11 cellular contexts compared by ENCODE assay signal in the genomic region with DNA sequence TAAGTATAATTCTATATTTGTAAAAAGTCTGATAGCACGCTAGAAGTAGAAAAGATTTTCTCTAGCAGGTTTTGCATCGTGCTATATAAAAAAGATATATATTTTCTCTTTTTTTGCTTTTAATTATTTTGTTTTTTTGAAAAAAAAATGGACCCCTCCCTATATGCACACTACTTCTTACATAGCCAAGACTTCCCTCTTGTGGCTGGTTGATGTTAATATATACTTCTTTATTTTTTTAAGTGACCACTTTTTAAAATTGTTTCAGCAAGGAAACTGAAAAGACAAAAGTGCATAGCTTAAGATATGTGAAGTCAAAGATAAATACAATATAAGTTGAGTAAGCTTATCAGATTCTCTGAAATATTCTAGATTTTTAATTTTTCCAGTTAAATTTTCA.
DNase-seq lines count a peak whose midpoint lies in the region; ATAC-seq and TF ChIP-seq lines count a peak whose summit lies in the region.
"Had no signal": no experiment of that assay in that cellular context is flagged by ENCODE, and none has a peak within 500 bp of the region (broad histone marks: within the 10 kb centered on the region; RNA-seq: fewer than 3 reads in every experiment).

No MANE protein-coding gene starts in this region.

- H3K27me3 ChIP-seq in effector memory CD4-positive, alpha-beta T cell (replicated peaks; ENCODE audit: control insufficient read depth, insufficient read depth, low read length, poor library complexity, severe bottlenecking) = no peaks in the 10 kb centered on the region

- H3K9me3 Mint-ChIP-seq in WTC11 = peaks cover 11% of the 10 kb centered on the region; the same call in 1 of the 2 replicates
- peaks cover 3% of the 10 kb centered on the region for H3K9me3 Mint-ChIP-seq in nephron

- H3K27me3 Mint-ChIP-seq in WTC11 (ENCODE audit: low read depth) (no peaks in the 10 kb centered on the region), nephron (ENCODE audit: low read depth) (peaks cover 3% of the 10 kb centered on the region)
- H3K27me3 Mint-ChIP-seq: naive B cell had no signal

- H3K4me3 Mint-ChIP-seq in WTC11 (no peak overlapping the region), nephron (no peak overlapping the region)
- H3K4me3 Mint-ChIP-seq: naive B cell; T-helper 2 cell treated with Interferon-gamma antibody and Interleukin-4, amounts not matched to agents 5 μg/mL and 100 μg/mL, for 36 hours had no signal

- H3K27ac ChIP-seq in effector memory CD4-positive, alpha-beta T cell (ENCODE audit: insufficient read depth, low read length, poor library complexity, severe bottlenecking) = no peak overlapping the region

- POLR2A ChIA-PET in WTC11 (lab: Charles Lee) = no interaction called here

- peaks cover 5% of the 10 kb centered on the region for H3K4me1 Mint-ChIP-seq in WTC11
- no peaks in the 10 kb centered on the region for H3K4me1 Mint-ChIP-seq in nephron

- H3K36me3 Mint-ChIP-seq in WTC11 (no peaks in the 10 kb centered on the region), nephron (ENCODE audit: low read depth) (no peaks in the 10 kb centered on the region)
- H3K36me3 Mint-ChIP-seq: naive B cell had no signal

- no peak for ATAC-seq in WTC11
- no peak for ATAC-seq in HG03432 (IDR thresholded peaks at IDR 0.05; ENCODE audit: unreplicated experiment)

- no peaks in the 10 kb centered on the region for H3K36me3 ChIP-seq in effector memory CD4-positive, alpha-beta T cell (ENCODE audit: control insufficient read depth, insufficient read depth, low read length)

- H3K4me1 ChIP-seq in effector memory CD4-positive, alpha-beta T cell (ENCODE audit: control insufficient read depth, insufficient read depth, low read length, poor library complexity, severe bottlenecking) = no peaks in the 10 kb centered on the region

- CTCF ChIA-PET in WTC11 (lab: Charles Lee) = interaction anchor here (1.2 kb wide), 1 partner anchor 1336 kb away, joined by 3 read pairs; no protein-coding TSS in a partner anchor

- TF ChIP-seq CTCF in WTC11 (IDR thresholded peaks at IDR 0.05) = peak; percentile 18; the same call in 1 of the 2 replicates
- peak; percentile 44 to 73 (median 56) for TF ChIP-seq CTCF in nephron (IDR thresholded peaks at IDR 0.05; ENCODE audit: unreplicated experiment in 3 of 3)

- H3K4me3 ChIP-seq in effector memory CD4-positive, alpha-beta T cell (ENCODE audit: insufficient read depth, low read depth, low read length, poor library complexity, severe bottlenecking) = no peak overlapping the region

- no peak overlapping the region for H3K27ac Mint-ChIP-seq in WTC11
- H3K27ac Mint-ChIP-seq in nephron = no peak overlapping the region
- H3K27ac Mint-ChIP-seq: naive B cell; T-helper 2 cell treated with Interferon-gamma antibody and Interleukin-4, amounts not matched to agents 5 μg/mL and 100 μg/mL, for 36 hours had no signal

- DNase-seq in NCI-H2107 treated with DMSO at 0.1 percent for 48 hours (lab: John Stamatoyannopoulos, UW; ENCODE audit: unreplicated experiment) (peak; percentile 19), NCI-H2107 (lab: John Stamatoyannopoulos, UW) (no peak), M059J (ENCODE audit: low read depth) (peak; percentile 19), WTC11 (ENCODE audit: low spot score) (no peak)
- no peak for DNase-seq in stimulated activated CD4-positive, alpha-beta T cell treated with anti-CD3 and anti-CD28 coated beads, Interleukin-2, amount 100 ng/mL, for 24 hours
- no peak for DNase-seq in effector memory CD4-positive, alpha-beta T cell
- DNase-seq: activated gamma-delta T cell treated with Interleukin-2 at 50 U/mL for 16 hours, naive B cell had no signal

- no peaks in the 10 kb centered on the region for H3K9me3 ChIP-seq in effector memory CD4-positive, alpha-beta T cell (ENCODE audit: control insufficient read depth, low read length)

TF ChIP-seq in WTC11, 78 proteins besides CTCF, POLR2A, EP300 and RAD21:
- no peak for TF ChIP-seq NR1H2 (CRISPR knock-in tag; IDR thresholded peaks at IDR 0.05)
- no peak for TF ChIP-seq ZNF416 (CRISPR knock-in tag; IDR thresholded peaks at IDR 0.05)
- TF ChIP-seq, protein P1, sequence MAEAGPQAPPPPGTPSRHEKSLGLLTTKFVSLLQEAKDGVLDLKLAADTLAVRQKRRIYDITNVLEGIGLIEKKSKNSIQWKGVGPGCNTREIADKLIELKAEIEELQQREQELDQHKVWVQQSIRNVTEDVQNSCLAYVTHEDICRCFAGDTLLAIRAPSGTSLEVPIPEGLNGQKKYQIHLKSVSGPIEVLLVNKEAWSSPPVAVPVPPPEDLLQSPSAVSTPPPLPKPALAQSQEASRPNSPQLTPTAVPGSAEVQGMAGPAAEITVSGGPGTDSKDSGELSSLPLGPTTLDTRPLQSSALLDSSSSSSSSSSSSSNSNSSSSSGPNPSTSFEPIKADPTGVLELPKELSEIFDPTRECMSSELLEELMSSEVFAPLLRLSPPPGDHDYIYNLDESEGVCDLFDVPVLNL (CRISPR knock-in tag; IDR thresholded peaks at IDR 0.05; ENCODE audit: borderline replicate concordance, low read depth) = no peak
- TF ChIP-seq SP1 (CRISPR knock-in tag; conservative IDR thresholded peaks at IDR 0.05) = no peak
- TF ChIP-seq ZBTB21 (CRISPR knock-in tag; IDR thresholded peaks at IDR 0.05; ENCODE audit: borderline replicate concordance) = no peak
- TF ChIP-seq CREM (CRISPR knock-in tag; IDR thresholded peaks at IDR 0.05) = no peak
- TF ChIP-seq, protein P2, sequence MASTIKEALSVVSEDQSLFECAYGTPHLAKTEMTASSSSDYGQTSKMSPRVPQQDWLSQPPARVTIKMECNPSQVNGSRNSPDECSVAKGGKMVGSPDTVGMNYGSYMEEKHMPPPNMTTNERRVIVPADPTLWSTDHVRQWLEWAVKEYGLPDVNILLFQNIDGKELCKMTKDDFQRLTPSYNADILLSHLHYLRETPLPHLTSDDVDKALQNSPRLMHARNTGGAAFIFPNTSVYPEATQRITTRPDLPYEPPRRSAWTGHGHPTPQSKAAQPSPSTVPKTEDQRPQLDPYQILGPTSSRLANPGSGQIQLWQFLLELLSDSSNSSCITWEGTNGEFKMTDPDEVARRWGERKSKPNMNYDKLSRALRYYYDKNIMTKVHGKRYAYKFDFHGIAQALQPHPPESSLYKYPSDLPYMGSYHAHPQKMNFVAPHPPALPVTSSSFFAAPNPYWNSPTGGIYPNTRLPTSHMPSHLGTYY (CRISPR knock-in tag; IDR thresholded peaks at IDR 0.05) = no peak
- TF ChIP-seq, protein P3, sequence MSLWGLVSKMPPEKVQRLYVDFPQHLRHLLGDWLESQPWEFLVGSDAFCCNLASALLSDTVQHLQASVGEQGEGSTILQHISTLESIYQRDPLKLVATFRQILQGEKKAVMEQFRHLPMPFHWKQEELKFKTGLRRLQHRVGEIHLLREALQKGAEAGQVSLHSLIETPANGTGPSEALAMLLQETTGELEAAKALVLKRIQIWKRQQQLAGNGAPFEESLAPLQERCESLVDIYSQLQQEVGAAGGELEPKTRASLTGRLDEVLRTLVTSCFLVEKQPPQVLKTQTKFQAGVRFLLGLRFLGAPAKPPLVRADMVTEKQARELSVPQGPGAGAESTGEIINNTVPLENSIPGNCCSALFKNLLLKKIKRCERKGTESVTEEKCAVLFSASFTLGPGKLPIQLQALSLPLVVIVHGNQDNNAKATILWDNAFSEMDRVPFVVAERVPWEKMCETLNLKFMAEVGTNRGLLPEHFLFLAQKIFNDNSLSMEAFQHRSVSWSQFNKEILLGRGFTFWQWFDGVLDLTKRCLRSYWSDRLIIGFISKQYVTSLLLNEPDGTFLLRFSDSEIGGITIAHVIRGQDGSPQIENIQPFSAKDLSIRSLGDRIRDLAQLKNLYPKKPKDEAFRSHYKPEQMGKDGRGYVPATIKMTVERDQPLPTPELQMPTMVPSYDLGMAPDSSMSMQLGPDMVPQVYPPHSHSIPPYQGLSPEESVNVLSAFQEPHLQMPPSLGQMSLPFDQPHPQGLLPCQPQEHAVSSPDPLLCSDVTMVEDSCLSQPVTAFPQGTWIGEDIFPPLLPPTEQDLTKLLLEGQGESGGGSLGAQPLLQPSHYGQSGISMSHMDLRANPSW (CRISPR knock-in tag; conservative IDR thresholded peaks at IDR 0.05; ENCODE audit: low read depth) = no peak
- TF ChIP-seq, protein P4, sequence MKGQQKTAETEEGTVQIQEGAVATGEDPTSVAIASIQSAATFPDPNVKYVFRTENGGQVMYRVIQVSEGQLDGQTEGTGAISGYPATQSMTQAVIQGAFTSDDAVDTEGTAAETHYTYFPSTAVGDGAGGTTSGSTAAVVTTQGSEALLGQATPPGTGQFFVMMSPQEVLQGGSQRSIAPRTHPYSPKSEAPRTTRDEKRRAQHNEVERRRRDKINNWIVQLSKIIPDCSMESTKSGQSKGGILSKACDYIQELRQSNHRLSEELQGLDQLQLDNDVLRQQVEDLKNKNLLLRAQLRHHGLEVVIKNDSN (CRISPR knock-in tag; IDR thresholded peaks at IDR 0.05) = no peak
- no peak for TF ChIP-seq TEAD1 (CRISPR knock-in tag; IDR thresholded peaks at IDR 0.05)
- TF ChIP-seq, protein P5, sequence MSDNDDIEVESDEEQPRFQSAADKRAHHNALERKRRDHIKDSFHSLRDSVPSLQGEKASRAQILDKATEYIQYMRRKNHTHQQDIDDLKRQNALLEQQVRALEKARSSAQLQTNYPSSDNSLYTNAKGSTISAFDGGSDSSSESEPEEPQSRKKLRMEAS (CRISPR knock-in tag; IDR thresholded peaks at IDR 0.05) = no peak
- TF ChIP-seq MYBL2 (CRISPR knock-in tag; IDR thresholded peaks at IDR 0.05) = no peak
- TF ChIP-seq ZNF263 (CRISPR knock-in tag; IDR thresholded peaks at IDR 0.05; ENCODE audit: low read depth) = no peak
- no peak for TF ChIP-seq NFE2L1 (CRISPR knock-in tag; IDR thresholded peaks at IDR 0.05)
- TF ChIP-seq NR2C2 (CRISPR knock-in tag; IDR thresholded peaks at IDR 0.05) = no peak

Comparison
In these comparisons a context has a peak if more than half of its experiments do, and no peak if none do; other contexts are left out.
1. DNase-seq: peak in NCI-H2107 treated with DMSO at 0.1 percent for 48 hours (single experiment) and M059J (single experiment); none in NCI-H2107 (single experiment), WTC11 (single experiment), stimulated activated CD4-positive, alpha-beta T cell treated with anti-CD3 and anti-CD28 coated beads, Interleukin-2, amount 100 ng/mL, for 24 hours (0 of 2) and effector memory CD4-positive, alpha-beta T cell (0 of 3).